ENCODE assay signal across 8 cellular contexts in genomic region chr9:90774682-90775081, GRCh38. TPM values are rescaled to one million over a fixed set of nuclear protein-coding genes. Genes with fewer than 3 reads are reported as not detected.
DNase-seq lines count a peak whose midpoint lies in the region; ATAC-seq and TF ChIP-seq lines count a peak whose summit lies in the region.

No MANE protein-coding gene starts in this region.

- H3K27ac ChIP-seq in CD8-positive, alpha-beta memory T cell (ENCODE audit: low read depth, low read length): no peak overlapping the region

- no peaks in the 10 kb centered on the region for H3K36me3 ChIP-seq in CD8-positive, alpha-beta memory T cell (ENCODE audit: insufficient read depth, low read length)

- H3K4me3 Mint-ChIP-seq in immature natural killer cell (no peak overlapping the region), type B pancreatic cell (no peak overlapping the region)
- no peak overlapping the region for H3K4me3 Mint-ChIP-seq in CD8-positive, alpha-beta memory T cell

- H3K27me3 Mint-ChIP-seq in immature natural killer cell (ENCODE audit: low read depth in 3 of 3) (peaks cover 0 to 10% (median 3%) of the 10 kb centered on the region in 3 donors), type B pancreatic cell (no peaks in the 10 kb centered on the region)
- H3K27me3 Mint-ChIP-seq in CD8-positive, alpha-beta memory T cell: peaks cover 7 to 26% of the 10 kb centered on the region in 2 donors

- CTCF ChIA-PET in CD8-positive, alpha-beta memory T cell (lab: Charles Lee): no interaction called here

- H3K4me3 ChIP-seq in CD8-positive, alpha-beta memory T cell (ENCODE audit: low read length): no peak overlapping the region

- no peaks in the 10 kb centered on the region for H3K9me3 ChIP-seq in CD8-positive, alpha-beta memory T cell (ENCODE audit: low read length)

- H3K27ac Mint-ChIP-seq in immature natural killer cell (no peak overlapping the region), type B pancreatic cell (no peak overlapping the region)
- H3K27ac Mint-ChIP-seq in CD8-positive, alpha-beta memory T cell: no peak overlapping the region

- intact Hi-C loops in left ventricle myocardium superior (cut with micrococcal nuclease): no loop called here

- H3K4me1 ChIP-seq in CD8-positive, alpha-beta memory T cell (ENCODE audit: insufficient read depth, low read length): no peaks in the 10 kb centered on the region

- H3K4me1 Mint-ChIP-seq in immature natural killer cell (peaks cover 0 to 18% of the 10 kb centered on the region in 2 donors), type B pancreatic cell (ENCODE audit: unreplicated experiment) (no peaks in the 10 kb centered on the region)
- H3K4me1 Mint-ChIP-seq in CD8-positive, alpha-beta memory T cell: no peaks in the 10 kb centered on the region

- TF ChIP-seq CTCF in type B pancreatic cell (conservative IDR thresholded peaks at IDR 0.05): no peak

- POLR2A ChIA-PET in CD8-positive, alpha-beta memory T cell (lab: Charles Lee): no interaction called here

- DNase-seq in KBM-7 (peak; percentile 64), immature natural killer cell (peak; percentile 3 to 24 (median 19)), left ventricle myocardium superior (no peak), type B pancreatic cell (ENCODE audit: extremely low spot score, unreplicated experiment) (no peak), nucleus accumbens (lab: John Stamatoyannopoulos, UW) (no peak)
- no peak for DNase-seq in CD8-positive, alpha-beta memory T cell

- no peaks in the 10 kb centered on the region for H3K27me3 ChIP-seq in CD8-positive, alpha-beta memory T cell (ENCODE audit: insufficient read depth, low read length, poor library complexity, severe bottlenecking)

- no peaks in the 10 kb centered on the region for H3K36me3 Mint-ChIP-seq in immature natural killer cell
- no peaks in the 10 kb centered on the region for H3K36me3 Mint-ChIP-seq in type B pancreatic cell
- no peaks in the 10 kb centered on the region for H3K36me3 Mint-ChIP-seq in CD8-positive, alpha-beta memory T cell

- H3K9me3 Mint-ChIP-seq in immature natural killer cell: no peaks in the 10 kb centered on the region
- H3K9me3 Mint-ChIP-seq in type B pancreatic cell: peaks cover 6% of the 10 kb centered on the region
- no peaks in the 10 kb centered on the region for H3K9me3 Mint-ChIP-seq in CD8-positive, alpha-beta memory T cell

- in situ Hi-C loops in KBM-7 (cut with MboI; ENCODE audit: low pct_unique_long_range_greater_than_20kb, low sequenced_read_pairs): no loop called here

- peak; percentile 66 for ATAC-seq in GM18520 (IDR thresholded peaks at IDR 0.05; ENCODE audit: unreplicated experiment)
- peak; percentile 80 for ATAC-seq in GM21737 (IDR thresholded peaks at IDR 0.05; ENCODE audit: unreplicated experiment)
- no peak for ATAC-seq in left ventricle myocardium superior

RNA-seq across cellular contexts. Expression of gene SYK, which starts 26.9 kb away (rescaled TPM):
- 100 to 1,000 TPM in 1 of 3 donors, 10 to 100 TPM in 2; 50.1 to 125 (median 82.6) TPM for polyA plus RNA-seq in immature natural killer cell
- 5.1 TPM for total RNA-seq in left ventricle myocardium superior
- 13.0 and 22.6 TPM in 2 replicates for total RNA-seq in type B pancreatic cell (ENCODE audit: low replicate concordance)
- under 1 TPM; 0.55 to 0.73 TPM for total RNA-seq in CD8-positive, alpha-beta memory T cell
- polyA plus RNA-seq in CD8-positive, alpha-beta memory T cell: 0.56 TPM

Comparison
In these comparisons a context has a peak if more than half of its experiments do, and no peak if none do; other contexts are left out.
1. DNase-seq: peak in KBM-7 (single experiment) and immature natural killer cell (3 of 3); none in left ventricle myocardium superior (single experiment), type B pancreatic cell (single experiment), nucleus accumbens (0 of 56) and CD8-positive, alpha-beta memory T cell (0 of 5).